ENCODE assay signal across 15 cellular contexts in genomic region chr18:46338761-46339160, GRCh38.
DNase-seq lines count a peak whose midpoint lies in the region; ATAC-seq and TF ChIP-seq lines count a peak whose summit lies in the region.
"Had no signal": no experiment of that assay in that cellular context is flagged by ENCODE, and none has a peak within 500 bp of the region (broad histone marks: within the 10 kb centered on the region; RNA-seq: fewer than 3 reads in every experiment).

No MANE protein-coding gene starts in this region.

- no peak overlapping the region for H3K4me3 ChIP-seq in RWPE2 (ENCODE audit: severe bottlenecking)
- H3K4me3 ChIP-seq: lower lobe of right lung, Peyer's patch, thyroid gland had no signal

- no peaks in the 10 kb centered on the region for H3K9me3 ChIP-seq in RWPE2 (ENCODE audit: severe bottlenecking)
- H3K9me3 ChIP-seq: lower lobe of right lung, Peyer's patch, thyroid gland had no signal

- H3K36me3 Mint-ChIP-seq in activated T-cell treated with anti-CD3 and anti-CD28 coated beads, Interleukin-2, amount 50 U/mL, for 72 hours (ENCODE audit: insufficient read depth in 2 of 2), result peaks cover 1 to 3% of the 10 kb centered on the region in 2 donors

- H3K27me3 Mint-ChIP-seq in activated T-cell treated with anti-CD3 and anti-CD28 coated beads, Interleukin-2, amount 50 U/mL, for 72 hours (ENCODE audit: low read depth), result peaks cover 52% of the 10 kb centered on the region
- H3K27me3 Mint-ChIP-seq in stimulated activated naive CD8-positive, alpha-beta T cell treated with anti-CD3 and anti-CD28 coated beads, Interleukin-15, amount 100 ng/mL, for 72 hours, result peaks cover 53% of the 10 kb centered on the region

- peaks cover 30% of the 10 kb centered on the region for H3K4me1 Mint-ChIP-seq in activated T-cell treated with anti-CD3 and anti-CD28 coated beads, Interleukin-2, amount 50 U/mL, for 72 hours (ENCODE audit: low read depth)
- peaks cover 44% of the 10 kb centered on the region for H3K4me1 Mint-ChIP-seq in stimulated activated naive CD8-positive, alpha-beta T cell treated with anti-CD3 and anti-CD28 coated beads, Interleukin-15, amount 100 ng/mL, for 72 hours

- TF ChIP-seq CTCF in RWPE2 (IDR thresholded peaks at IDR 0.05; ENCODE audit: poor library complexity, severe bottlenecking) (no peak), GM20000 (IDR thresholded peaks at IDR 0.05; ENCODE audit: extremely low read depth, missing control alignments) (no peak)

- no peak for ATAC-seq in activated T-cell treated with anti-CD3 and anti-CD28 coated beads, Interleukin-2, amount 50 U/mL, for 72 hours (replicated peaks in 1 of 2)
- no peak for ATAC-seq in RWPE2 (ENCODE audit: low read depth)
- ATAC-seq in stimulated activated naive CD8-positive, alpha-beta T cell treated with anti-CD3 and anti-CD28 coated beads, Interleukin-15, amount 100 ng/mL, for 72 hours, result no peak
- ATAC-seq: lower lobe of right lung had no signal

- no peaks in the 10 kb centered on the region for H3K9me3 Mint-ChIP-seq in activated T-cell treated with anti-CD3 and anti-CD28 coated beads, Interleukin-2, amount 50 U/mL, for 72 hours
- no peaks in the 10 kb centered on the region for H3K9me3 Mint-ChIP-seq in stimulated activated naive CD8-positive, alpha-beta T cell treated with anti-CD3 and anti-CD28 coated beads, Interleukin-15, amount 100 ng/mL, for 72 hours
- H3K9me3 Mint-ChIP-seq: activated naive CD8-positive, alpha-beta T cell treated with anti-CD3 and anti-CD28 coated beads for 36 hours; central memory CD8-positive, alpha-beta T cell had no signal

- peaks cover 32% of the 10 kb centered on the region for H3K36me3 ChIP-seq in RWPE2 (ENCODE audit: low read depth)
- H3K36me3 ChIP-seq: lower lobe of right lung, Peyer's patch, thyroid gland had no signal

- no peak for DNase-seq in activated T-cell treated with anti-CD3 and anti-CD28 coated beads, Interleukin-2, amount 50 U/mL, for 72 hours
- DNase-seq in activated T-cell treated with anti-CD3 and anti-CD28 coated beads, Interleukin-2, amount 50 U/mL, for 48 hours, result no peak
- peak; percentile 28 for DNase-seq in RWPE2 (ENCODE audit: low spot score)
- DNase-seq in left kidney (ENCODE audit: low read depth, low spot score), result peak; percentile 95
- no peak for DNase-seq in stimulated activated naive CD8-positive, alpha-beta T cell treated with anti-CD3 and anti-CD28 coated beads, Interleukin-15, amount 100 ng/mL, for 72 hours
- DNase-seq in dermis blood vessel endothelial cell, result no peak
- no peak for DNase-seq in NCI-H2171 treated with DMSO at 0.1 percent for 48 hours (lab: John Stamatoyannopoulos, UW)
- no peak for DNase-seq in GM20000 (ENCODE audit: low spot score)
- DNase-seq: activated naive CD8-positive, alpha-beta T cell treated with anti-CD3 and anti-CD28 coated beads for 36 hours; lower lobe of right lung; T1000; thyroid gland had no signal

- H3K27ac ChIP-seq in RWPE2 (ENCODE audit: poor library complexity, severe bottlenecking), result peak overlapping the region; percentile 10
- H3K27ac ChIP-seq: lower lobe of right lung, parathyroid adenoma, Peyer's patch, thyroid gland had no signal

- peaks cover 19% of the 10 kb centered on the region for H3K4me1 ChIP-seq in RWPE2 (ENCODE audit: insufficient read depth, poor library complexity, severe bottlenecking)

- peak overlapping the region; percentile 4 to 58 for H3K4me3 Mint-ChIP-seq in activated T-cell treated with anti-CD3 and anti-CD28 coated beads, Interleukin-2, amount 50 U/mL, for 72 hours
- peak overlapping the region; percentile 34 to 39 for H3K4me3 Mint-ChIP-seq in stimulated activated naive CD8-positive, alpha-beta T cell treated with anti-CD3 and anti-CD28 coated beads, Interleukin-15, amount 100 ng/mL, for 72 hours
- H3K4me3 Mint-ChIP-seq: activated naive CD8-positive, alpha-beta T cell treated with anti-CD3 and anti-CD28 coated beads for 36 hours; central memory CD8-positive, alpha-beta T cell had no signal

- no peaks in the 10 kb centered on the region for H3K27me3 ChIP-seq in RWPE2 (ENCODE audit: insufficient read depth, poor library complexity, severe bottlenecking)
- H3K27me3 ChIP-seq: Peyer's patch, thyroid gland had no signal

- peak overlapping the region; percentile 5 for H3K27ac Mint-ChIP-seq in activated T-cell treated with anti-CD3 and anti-CD28 coated beads, Interleukin-2, amount 50 U/mL, for 72 hours
- H3K27ac Mint-ChIP-seq in stimulated activated naive CD8-positive, alpha-beta T cell treated with anti-CD3 and anti-CD28 coated beads, Interleukin-15, amount 100 ng/mL, for 72 hours, result peak overlapping the region in 1 of 2 donors; percentile 6
- H3K27ac Mint-ChIP-seq: activated naive CD8-positive, alpha-beta T cell treated with anti-CD3 and anti-CD28 coated beads for 36 hours had no signal

Comparison
In these comparisons a context has a peak if more than half of its experiments do, and no peak if none do; other contexts are left out.
1. DNase-seq: peak in RWPE2 (single experiment) and left kidney (single experiment); none in activated T-cell treated with anti-CD3 and anti-CD28 coated beads, Interleukin-2, amount 50 U/mL, for 72 hours (0 of 2), activated T-cell treated with anti-CD3 and anti-CD28 coated beads, Interleukin-2, amount 50 U/mL, for 48 hours (0 of 2), stimulated activated naive CD8-positive, alpha-beta T cell treated with anti-CD3 and anti-CD28 coated beads, Interleukin-15, amount 100 ng/mL, for 72 hours (0 of 2), dermis blood vessel endothelial cell (single experiment), NCI-H2171 treated with DMSO at 0.1 percent for 48 hours (single experiment) and GM20000 (single experiment).